In the genomic region with DNA sequence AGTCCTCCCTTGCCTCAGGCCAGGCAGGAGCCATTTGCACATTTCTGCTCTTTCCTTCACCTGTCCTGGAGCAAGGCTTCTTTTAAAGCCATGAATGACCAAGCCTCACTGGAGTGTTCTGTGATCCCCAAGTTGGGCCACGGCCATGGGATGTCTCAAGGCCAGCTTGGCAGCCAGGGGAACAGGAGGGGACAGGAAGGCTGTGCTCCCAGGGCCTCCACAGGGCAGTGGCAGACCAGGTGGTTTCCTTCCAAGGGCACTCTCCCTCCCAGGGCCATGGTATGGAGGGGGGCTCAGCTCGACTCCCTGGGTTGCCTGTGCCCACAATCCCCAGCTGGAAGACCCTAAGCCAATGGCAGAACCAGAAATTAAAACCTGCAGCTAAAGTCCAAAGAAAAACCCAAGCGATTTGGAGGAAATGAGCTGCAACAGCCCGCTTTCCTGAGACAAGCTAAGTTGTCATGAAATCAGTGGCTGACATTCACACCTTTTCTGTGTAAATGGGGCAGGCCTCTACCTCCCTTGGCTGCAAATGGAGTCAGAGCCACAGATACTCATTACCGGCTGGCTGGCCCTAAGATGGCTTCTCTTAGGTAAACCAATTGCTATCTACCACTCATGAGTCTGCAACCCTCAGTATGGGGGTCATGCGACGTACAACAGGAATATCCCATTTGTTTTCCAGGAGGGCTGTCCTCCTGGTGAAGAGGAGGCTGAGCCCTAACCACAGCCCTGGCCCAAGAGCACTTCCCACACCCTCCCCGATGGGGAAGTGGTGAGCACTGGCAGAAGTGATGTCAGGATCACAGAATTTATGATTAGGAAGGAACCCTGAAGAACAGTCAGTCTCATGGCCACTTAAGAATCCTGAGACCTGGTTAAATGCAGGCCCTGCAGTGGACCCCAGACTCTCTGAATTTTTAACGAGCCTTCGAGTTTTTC, we compare ENCODE assay signal across 19 cellular contexts.
DNase-seq lines count a peak whose midpoint lies in the region; ATAC-seq and TF ChIP-seq lines count a peak whose summit lies in the region.
"Had no signal": no experiment of that assay in that cellular context is flagged by ENCODE, and none has a peak within 500 bp of the region (broad histone marks: within the 10 kb centered on the region; RNA-seq: fewer than 3 reads in every experiment).

No MANE protein-coding gene starts in this region.

- no peaks in the 10 kb centered on the region for H3K79me1 ChIP-seq in trophoblast cell (ENCODE audit: low read length)

- no peak overlapping the region for H2BK12ac ChIP-seq in trophoblast cell (ENCODE audit: low read length)

- H4K12ac ChIP-seq in trophoblast cell (ENCODE audit: low read depth, low read length), result no peak overlapping the region

- peaks cover 6 to 12% of the 10 kb centered on the region in 2 experiments for H3K4me1 ChIP-seq in trophoblast cell (ENCODE audit: control insufficient read depth in 1 of 2, insufficient read depth in 2 of 2, low read length in 2 of 2)

- WGBS in trophoblast cell (ENCODE audit: extremely low coverage, insufficient coverage, insufficient read length), result no CpG with 5 or more reads among the region's 10 CpGs

- H3K18ac ChIP-seq in trophoblast cell (ENCODE audit: low read length), result no peak overlapping the region

- no peak overlapping the region for H4K8ac ChIP-seq in trophoblast cell (ENCODE audit: low read depth, low read length)

- H3K9me3 Mint-ChIP-seq in activated CD8-positive, alpha-beta T cell treated with anti-CD3 and anti-CD28 coated beads, Interleukin-2, amount 10 ng/mL, durations not matched to agents 7 days and 5 days (ENCODE audit: insufficient read depth), result no peaks in the 10 kb centered on the region
- no peaks in the 10 kb centered on the region for H3K9me3 Mint-ChIP-seq in activated CD8-positive, alpha-beta T cell treated with anti-CD3 and anti-CD28 coated beads for 36 hours
- H3K9me3 Mint-ChIP-seq in effector memory CD8-positive, alpha-beta T cell, result no peaks in the 10 kb centered on the region
- H3K9me3 Mint-ChIP-seq: H9; naive thymus-derived CD8-positive, alpha-beta T cell had no signal

- no peaks in the 10 kb centered on the region for H3K27me3 ChIP-seq in trophoblast cell (ENCODE audit: insufficient read depth, low read length)

- H2BK5ac ChIP-seq in trophoblast cell (ENCODE audit: low read depth, low read length, poor library complexity), result no peak overlapping the region

- H3K4me1 Mint-ChIP-seq in activated CD8-positive, alpha-beta T cell treated with anti-CD3 and anti-CD28 coated beads, Interleukin-2, amount 10 ng/mL, durations not matched to agents 7 days and 5 days (ENCODE audit: low read depth), result peaks cover 8% of the 10 kb centered on the region
- peaks cover 7% of the 10 kb centered on the region for H3K4me1 Mint-ChIP-seq in activated CD8-positive, alpha-beta T cell treated with anti-CD3 and anti-CD28 coated beads for 36 hours (ENCODE audit: low read depth)
- peaks cover 37 to 49% of the 10 kb centered on the region in 2 donors for H3K4me1 Mint-ChIP-seq in effector memory CD8-positive, alpha-beta T cell (ENCODE audit: low read depth in 2 of 2)

- H3K23ac ChIP-seq in trophoblast cell (ENCODE audit: low read length), result no peak overlapping the region

- H3K4me2 ChIP-seq in trophoblast cell (ENCODE audit: low read length), result no peak overlapping the region

- no peak overlapping the region for H4K91ac ChIP-seq in trophoblast cell (ENCODE audit: low read depth, low read length)

- H2BK120ac ChIP-seq in trophoblast cell (ENCODE audit: insufficient read depth, low read length, poor library complexity), result no peak overlapping the region

- H3K9ac ChIP-seq in trophoblast cell (ENCODE audit: low read length), result no peak overlapping the region

- intact Hi-C loops in activated CD8-positive, alpha-beta T cell treated with anti-CD3 and anti-CD28 coated beads for 36 hours (cut with micrococcal nuclease), result loop anchor here (10.0 kb wide), 1 partner anchor 85 kb away; the partner anchor contains the start of gene SNRK

- no peak overlapping the region for H3K4me3 ChIP-seq in trophoblast cell (ENCODE audit: low read depth, low read length)

- H2AFZ ChIP-seq in trophoblast cell (ENCODE audit: insufficient read depth, low read length, poor library complexity), result no peak overlapping the region

- H3K79me2 ChIP-seq in trophoblast cell (ENCODE audit: control insufficient read depth, insufficient read depth, low read length, poor library complexity), result no peaks in the 10 kb centered on the region

- DNase-seq in activated CD8-positive, alpha-beta T cell treated with anti-CD3 and anti-CD28 coated beads, Interleukin-2, amount 10 ng/mL, durations not matched to agents 7 days and 5 days, result no peak
- DNase-seq in activated CD8-positive, alpha-beta T cell treated with anti-CD3 and anti-CD28 coated beads for 36 hours, result no peak
- DNase-seq in NOMO-1 treated with DMSO at 0.1 percent for 48 hours (lab: John Stamatoyannopoulos, UW; ENCODE audit: unreplicated experiment), result peak; percentile 54
- no peak for DNase-seq in effector memory CD8-positive, alpha-beta T cell
- DNase-seq in trophoblast cell, result no peak
- no peak for DNase-seq in NCI-H1694 (lab: John Stamatoyannopoulos, UW)
- DNase-seq in superior temporal gyrus (ENCODE audit: extremely low spot score), result no peak
- DNase-seq: 8988T; activated CD4-positive, alpha-beta T cell treated with anti-CD3 and anti-CD28 coated beads for 48 hours; activated naive CD4-positive, alpha-beta T cell treated with anti-CD3 and anti-CD28 coated beads, Interleukin-2, amount 50 U/mL, for 16 hours; foreskin fibroblast; H9; naive thymus-derived CD8-positive, alpha-beta T cell; NCI-H345; SHP77 treated with DMSO at 0.1 percent for 48 hours; stimulated activated naive CD8-positive, alpha-beta T cell treated with anti-CD3 and anti-CD28 coated beads, Interleukin-15, Interleukin-2, amounts not matched to agents 100 U/mL and 50 U/mL, for 24 hours; T-helper 9 cell had no signal

- peak overlapping the region; percentile 19 for H3K27ac ChIP-seq in trophoblast cell (ENCODE audit: low read depth, low read length)
- H3K27ac ChIP-seq: C4-2B had no signal

- peak overlapping the region; percentile 30 for H3K27ac Mint-ChIP-seq in activated CD8-positive, alpha-beta T cell treated with anti-CD3 and anti-CD28 coated beads, Interleukin-2, amount 10 ng/mL, durations not matched to agents 7 days and 5 days
- no peak overlapping the region for H3K27ac Mint-ChIP-seq in activated CD8-positive, alpha-beta T cell treated with anti-CD3 and anti-CD28 coated beads for 36 hours
- peak overlapping the region in 1 of 2 donors; percentile 57 for H3K27ac Mint-ChIP-seq in effector memory CD8-positive, alpha-beta T cell
- H3K27ac Mint-ChIP-seq: H9 had no signal

- H2AK5ac ChIP-seq in trophoblast cell (ENCODE audit: low read length), result no peak overlapping the region

- no peaks in the 10 kb centered on the region for H3K27me3 Mint-ChIP-seq in activated CD8-positive, alpha-beta T cell treated with anti-CD3 and anti-CD28 coated beads, Interleukin-2, amount 10 ng/mL, durations not matched to agents 7 days and 5 days (ENCODE audit: low read depth)
- H3K27me3 Mint-ChIP-seq in activated CD8-positive, alpha-beta T cell treated with anti-CD3 and anti-CD28 coated beads for 36 hours, result no peaks in the 10 kb centered on the region
- H3K27me3 Mint-ChIP-seq in effector memory CD8-positive, alpha-beta T cell, result no peaks in the 10 kb centered on the region
- H3K27me3 Mint-ChIP-seq: naive thymus-derived CD8-positive, alpha-beta T cell had no signal

- H3K36me3 ChIP-seq in trophoblast cell (ENCODE audit: control insufficient read depth in 1 of 2, insufficient read depth in 2 of 2, low read length in 2 of 2), result peaks cover 9 to 10% of the 10 kb centered on the region in 2 experiments

- H3K14ac ChIP-seq in trophoblast cell (ENCODE audit: low read length), result no peak overlapping the region

- TF ChIP-seq CTCF in activated CD8-positive, alpha-beta T cell treated with anti-CD3 and anti-CD28 coated beads for 36 hours (IDR thresholded peaks at IDR 0.05), result no peak

- H3K9me3 ChIP-seq in trophoblast cell (ENCODE audit: insufficient read depth, low read depth, low read length), result peaks cover 1% of the 10 kb centered on the region

- no peak overlapping the region for H3K4me3 Mint-ChIP-seq in activated CD8-positive, alpha-beta T cell treated with anti-CD3 and anti-CD28 coated beads, Interleukin-2, amount 10 ng/mL, durations not matched to agents 7 days and 5 days
- no peak overlapping the region for H3K4me3 Mint-ChIP-seq in activated CD8-positive, alpha-beta T cell treated with anti-CD3 and anti-CD28 coated beads for 36 hours
- peak overlapping the region in 1 of 2 donors; percentile 4 for H3K4me3 Mint-ChIP-seq in effector memory CD8-positive, alpha-beta T cell
- H3K4me3 Mint-ChIP-seq: H9; naive thymus-derived CD8-positive, alpha-beta T cell had no signal

- H3K36me3 Mint-ChIP-seq in activated CD8-positive, alpha-beta T cell treated with anti-CD3 and anti-CD28 coated beads, Interleukin-2, amount 10 ng/mL, durations not matched to agents 7 days and 5 days (ENCODE audit: low read depth), result peaks cover 3% of the 10 kb centered on the region
- no peaks in the 10 kb centered on the region for H3K36me3 Mint-ChIP-seq in activated CD8-positive, alpha-beta T cell treated with anti-CD3 and anti-CD28 coated beads for 36 hours (ENCODE audit: low read depth)
- peaks cover 6% of the 10 kb centered on the region for H3K36me3 Mint-ChIP-seq in effector memory CD8-positive, alpha-beta T cell (ENCODE audit: insufficient read depth)

- POLR2A ChIA-PET in activated CD8-positive, alpha-beta T cell treated with anti-CD3 and anti-CD28 coated beads, Interleukin-2, amount 10 ng/mL, durations not matched to agents 7 days and 5 days (lab: Charles Lee), result no interaction called here
- POLR2A ChIA-PET in activated CD8-positive, alpha-beta T cell treated with anti-CD3 and anti-CD28 coated beads for 36 hours (lab: Charles Lee), result interaction anchor here (1.5 kb wide), 1 partner anchor 23 kb away, joined by 3 read pairs; no protein-coding TSS in a partner anchor

- CTCF ChIA-PET in activated CD8-positive, alpha-beta T cell treated with anti-CD3 and anti-CD28 coated beads, Interleukin-2, amount 10 ng/mL, durations not matched to agents 7 days and 5 days (lab: Charles Lee), result interaction anchor here (0.9 to 1.3 kb wide), 3 partner anchors 8 to 207 kb away, joined by 3 to 4 read pairs (median 4); no protein-coding TSS in a partner anchor
- CTCF ChIA-PET in activated CD8-positive, alpha-beta T cell treated with anti-CD3 and anti-CD28 coated beads for 36 hours (lab: Charles Lee), result interaction anchor here (0.6 to 0.8 kb wide), 2 partner anchors 10 to 49 kb away, joined by 3 read pairs; no protein-coding TSS in a partner anchor

- ATAC-seq in activated CD8-positive, alpha-beta T cell treated with anti-CD3 and anti-CD28 coated beads, Interleukin-2, amount 10 ng/mL, durations not matched to agents 7 days and 5 days, result no peak
- no peak for ATAC-seq in activated CD8-positive, alpha-beta T cell treated with anti-CD3 and anti-CD28 coated beads for 36 hours
- ATAC-seq in effector memory CD8-positive, alpha-beta T cell (replicated peaks), result peak; percentile 61
- ATAC-seq in GM18909 (IDR thresholded peaks at IDR 0.05; ENCODE audit: poor library complexity, unreplicated experiment), result no peak
- ATAC-seq: naive thymus-derived CD8-positive, alpha-beta T cell had no signal

- no peak overlapping the region for H3K4ac ChIP-seq in trophoblast cell (ENCODE audit: low read depth, low read length)
